ENCODE assay signal across 1 cellular context in the genomic region with DNA sequence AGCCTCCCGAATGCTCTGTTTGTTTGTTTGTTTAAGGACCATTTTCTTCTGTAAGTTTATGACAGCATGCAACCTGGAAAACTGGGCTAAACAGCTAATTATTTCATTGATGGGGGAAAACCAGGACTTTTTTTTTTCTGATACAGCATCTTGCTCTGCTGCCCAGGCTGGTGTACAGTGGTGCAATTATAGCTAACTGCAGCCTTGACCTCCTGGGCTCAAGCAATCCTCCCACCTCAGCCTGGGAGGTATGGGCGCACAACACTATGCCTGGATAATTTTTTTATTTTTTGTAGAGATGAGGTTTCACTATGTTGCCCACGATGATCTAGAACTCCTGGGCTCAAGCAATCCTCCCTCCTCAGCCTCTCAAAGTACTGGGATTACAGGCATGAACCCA.
A peak's percentile ranks its signal among the peaks of the same experiment; 100 is the strongest.
TF ChIP-seq lines count a peak whose summit lies in the region.

No MANE protein-coding gene starts in this region.

TF ChIP-seq in HepG2, 621 proteins besides CTCF, POLR2A, EP300 and RAD21 (continued from another document):
- TF ChIP-seq NR2F6 (IDR thresholded peaks at IDR 0.05) (no peak), NR2F6 (CRISPR knock-in tag; IDR thresholded peaks at IDR 0.05) (peak; percentile 55; the same call in 1 of the 2 replicates), STAT6 (CRISPR knock-in tag; IDR thresholded peaks at IDR 0.05; ENCODE audit: borderline replicate concordance) (0 out of 2 replicates have a peak, but pooled peaks have one; percentile 30), SOX6 (IDR thresholded peaks at IDR 0.05) (no peak), SOX6 (CRISPR knock-in tag; IDR thresholded peaks at IDR 0.05) (no peak), ZSCAN31 (CRISPR knock-in tag; IDR thresholded peaks at IDR 0.05; ENCODE audit: low read depth) (peak; percentile 41; the same call in 1 of the 2 replicates), ZNF121 (CRISPR knock-in tag; IDR thresholded peaks at IDR 0.05) (peak; percentile 89)
